Comparison of ENCODE assay signal across 13 cellular contexts in genomic region chr2:109694190-109694589, GRCh38.
DNase-seq lines count a peak whose midpoint lies in the region; ATAC-seq and TF ChIP-seq lines count a peak whose summit lies in the region.
"Had no signal": no experiment of that assay in that cellular context is flagged by ENCODE, and none has a peak within 500 bp of the region (broad histone marks: within the 10 kb centered on the region; RNA-seq: fewer than 3 reads in every experiment).

No MANE protein-coding gene starts in this region.

- intact Hi-C loops in esophagus muscularis mucosa (cut with DNase I): loop anchor here (5.0 kb wide), 1 partner anchor 82 kb away; the partner anchor contains the start of genes SEPTIN10 and SOWAHC
- intact Hi-C loops in CD8-positive, alpha-beta T cell (cut with DNase I, micrococcal nuclease): no loop called here

- H3K9ac ChIP-seq in SK-N-SH (no peak overlapping the region), neural progenitor cell (no peak overlapping the region)

- no peak overlapping the region for H3K4me3 ChIP-seq in SK-N-SH (ENCODE audit: low read depth in 2 of 2, low read length in 1 of 2)
- no peak overlapping the region for H3K4me3 ChIP-seq in esophagus muscularis mucosa
- no peak overlapping the region for H3K4me3 ChIP-seq in neural progenitor cell
- H3K4me3 ChIP-seq in CD8-positive, alpha-beta T cell (ENCODE audit: low read depth, low read length): no peak overlapping the region

- H3K9me3 ChIP-seq in SK-N-SH: no peaks in the 10 kb centered on the region
- no peaks in the 10 kb centered on the region for H3K9me3 ChIP-seq in esophagus muscularis mucosa
- no peaks in the 10 kb centered on the region for H3K9me3 ChIP-seq in neural progenitor cell (ENCODE audit: low read depth)
- no peaks in the 10 kb centered on the region for H3K9me3 ChIP-seq in CD8-positive, alpha-beta T cell (ENCODE audit: low read length)

- peaks cover 7% of the 10 kb centered on the region for H3K9me3 Mint-ChIP-seq in neural progenitor cell
- no peaks in the 10 kb centered on the region for H3K9me3 Mint-ChIP-seq in CD8-positive, alpha-beta T cell
- H3K9me3 Mint-ChIP-seq: naive thymus-derived CD8-positive, alpha-beta T cell had no signal

- H3K27me3 Mint-ChIP-seq in neural progenitor cell (ENCODE audit: insufficient read depth, low read depth): peaks cover 12% of the 10 kb centered on the region
- H3K27me3 Mint-ChIP-seq in CD8-positive, alpha-beta T cell (ENCODE audit: low read depth): peaks cover 2% of the 10 kb centered on the region

- H3K4me2 ChIP-seq in SK-N-SH (no peak overlapping the region), neural progenitor cell (no peak overlapping the region)

- H3K4me3 Mint-ChIP-seq in neural progenitor cell: no peak overlapping the region
- no peak overlapping the region for H3K4me3 Mint-ChIP-seq in CD8-positive, alpha-beta T cell
- H3K4me3 Mint-ChIP-seq: naive thymus-derived CD8-positive, alpha-beta T cell had no signal

- H3K27ac ChIP-seq in SK-N-SH (ENCODE audit: low read depth in 2 of 2, low read length in 1 of 2): no peak overlapping the region
- H3K27ac ChIP-seq in esophagus muscularis mucosa (replicated peaks in 1 of 4): peak overlapping the region; percentile 85 to 90 (median 87)
- H3K27ac ChIP-seq in neural progenitor cell: no peak overlapping the region
- no peak overlapping the region for H3K27ac ChIP-seq in CD8-positive, alpha-beta T cell (ENCODE audit: low read depth, low read length)

- H2AFZ ChIP-seq in SK-N-SH (ENCODE audit: low read depth) (no peak overlapping the region), neural progenitor cell (replicated peaks) (peak overlapping the region; percentile 39)

- H3F3A ChIP-seq in SK-N-SH (replicated peaks; ENCODE audit: insufficient read depth) (no peaks in the 10 kb centered on the region), neural progenitor cell (ENCODE audit: low read depth) (no peaks in the 10 kb centered on the region)

- TF ChIP-seq RAD21 in SK-N-SH (IDR thresholded peaks at IDR 0.05; ENCODE audit: low read length): no peak

- WGBS in SK-N-SH (ENCODE audit: low lambda C conversion rate): 26% methylated on average over 2 of the region's 2 CpGs
- WGBS in esophagus muscularis mucosa: 35% methylated on average over 2 of the region's 2 CpGs

- peaks cover 49% of the 10 kb centered on the region for H3K4me1 Mint-ChIP-seq in neural progenitor cell
- H3K4me1 Mint-ChIP-seq in CD8-positive, alpha-beta T cell (ENCODE audit: low read depth): no peaks in the 10 kb centered on the region
- H3K4me1 Mint-ChIP-seq: naive thymus-derived CD8-positive, alpha-beta T cell had no signal

- TF ChIP-seq CTCF in SK-N-SH (IDR thresholded peaks at IDR 0.05) (no peak), esophagus muscularis mucosa (IDR thresholded peaks at IDR 0.05) (no peak), neural progenitor cell (IDR thresholded peaks at IDR 0.05) (no peak)
- TF ChIP-seq CTCF in CD8-positive, alpha-beta T cell (IDR thresholded peaks at IDR 0.05): no peak

- H3K27ac Mint-ChIP-seq in neural progenitor cell: peak overlapping the region; percentile 87
- H3K27ac Mint-ChIP-seq in CD8-positive, alpha-beta T cell: no peak overlapping the region
- H3K27ac Mint-ChIP-seq: naive thymus-derived CD8-positive, alpha-beta T cell had no signal

- no peak for TF ChIP-seq POLR2A in esophagus muscularis mucosa (IDR thresholded peaks at IDR 0.05; ENCODE audit: low read depth)

- H3K79me2 ChIP-seq in SK-N-SH (ENCODE audit: insufficient read depth) (no peaks in the 10 kb centered on the region), neural progenitor cell (ENCODE audit: low read depth) (no peaks in the 10 kb centered on the region)

- H3K4me1 ChIP-seq in SK-N-SH (ENCODE audit: control insufficient read depth in 1 of 2, insufficient read depth in 2 of 2, low read depth in 1 of 2, low read length in 1 of 2) (no peaks in the 10 kb centered on the region; a peak in 2 of 4 replicates), esophagus muscularis mucosa (peaks cover 50 to 72% (median 69%) of the 10 kb centered on the region in 4 donors), neural progenitor cell (peaks cover 9% of the 10 kb centered on the region)
- no peaks in the 10 kb centered on the region for H3K4me1 ChIP-seq in CD8-positive, alpha-beta T cell (ENCODE audit: insufficient read depth, low read length)

- H3K36me3 ChIP-seq in SK-N-SH (replicated peaks in 1 of 2; ENCODE audit: control insufficient read depth in 1 of 2, insufficient read depth in 2 of 2, low read length in 1 of 2): no peaks in the 10 kb centered on the region
- no peaks in the 10 kb centered on the region for H3K36me3 ChIP-seq in esophagus muscularis mucosa
- no peaks in the 10 kb centered on the region for H3K36me3 ChIP-seq in neural progenitor cell
- H3K36me3 ChIP-seq in CD8-positive, alpha-beta T cell (ENCODE audit: insufficient read depth, low read length): no peaks in the 10 kb centered on the region

- no peaks in the 10 kb centered on the region for H3K27me3 ChIP-seq in SK-N-SH (ENCODE audit: insufficient read depth)
- no peaks in the 10 kb centered on the region for H3K27me3 ChIP-seq in esophagus muscularis mucosa
- H3K27me3 ChIP-seq in neural progenitor cell: no peaks in the 10 kb centered on the region
- H3K27me3 ChIP-seq in CD8-positive, alpha-beta T cell (ENCODE audit: insufficient read depth, low read length): no peaks in the 10 kb centered on the region

- no peaks in the 10 kb centered on the region for H3K9me2 ChIP-seq in SK-N-SH

- no peaks in the 10 kb centered on the region for H4K20me1 ChIP-seq in SK-N-SH (ENCODE audit: insufficient read depth)
- no peaks in the 10 kb centered on the region for H4K20me1 ChIP-seq in neural progenitor cell (ENCODE audit: low read depth)

- POLR2A ChIA-PET in SK-N-SH (lab: Yijun Ruan, JAX): no interaction called here
- POLR2A ChIA-PET in CD8-positive, alpha-beta T cell (lab: Charles Lee): no interaction called here

- DNase-seq in EL: peak; percentile 45
- DNase-seq in SK-N-SH: no peak
- no peak for DNase-seq in esophagus muscularis mucosa (ENCODE audit: extremely low spot score)
- DNase-seq in neural progenitor cell (ENCODE audit: low spot score): no peak
- no peak for DNase-seq in NCI-H1436 treated with DMSO at 0.1 percent for 48 hours (lab: John Stamatoyannopoulos, UW)
- no peak for DNase-seq in NCI-H146 treated with DMSO at 0.1 percent for 48 hours (lab: John Stamatoyannopoulos, UW; ENCODE audit: unreplicated experiment)
- no peak for DNase-seq in CD8-positive, alpha-beta T cell
- no peak for DNase-seq in germinal center (ENCODE audit: low spot score)
- DNase-seq: activated CD4-positive, alpha-beta T cell treated with anti-CD3 and anti-CD28 coated beads, Interleukin-2, amount 50 U/mL, for 48 hours; activated gamma-delta T cell; cerebellar nuclear complex; naive thymus-derived CD8-positive, alpha-beta T cell; stimulated activated CD4-positive, alpha-beta T cell treated with anti-CD3 and anti-CD28 coated beads, Interleukin-12 subunit alpha, Interleukin-12 subunit beta, amount 100 ng/mL, for 4 hours had no signal

- CTCF ChIA-PET in SK-N-SH (lab: Yijun Ruan, JAX): no interaction called here
- CTCF ChIA-PET in CD8-positive, alpha-beta T cell (lab: Charles Lee): no interaction called here

- ATAC-seq in CD8-positive, alpha-beta T cell: no peak
- ATAC-seq: naive thymus-derived CD8-positive, alpha-beta T cell had no signal

- H3K36me3 Mint-ChIP-seq in neural progenitor cell: peaks cover 2% of the 10 kb centered on the region
- H3K36me3 Mint-ChIP-seq in CD8-positive, alpha-beta T cell: no peaks in the 10 kb centered on the region
- H3K36me3 Mint-ChIP-seq: naive thymus-derived CD8-positive, alpha-beta T cell had no signal

- no peak for TF ChIP-seq EP300 in SK-N-SH (IDR thresholded peaks at IDR 0.05; ENCODE audit: borderline replicate concordance in 1 of 2, low read depth in 1 of 2, low read length in 1 of 2)
- TF ChIP-seq EP300 in esophagus muscularis mucosa (IDR thresholded peaks at IDR 0.05): no peak

TF ChIP-seq in SK-N-SH, 30 proteins besides CTCF, POLR2A, EP300 and RAD21:
- TF ChIP-seq TCF12 (IDR thresholded peaks at IDR 0.05): 0 out of 2 replicates have a peak, but pooled peaks have one; percentile 9
- no peak for TF ChIP-seq GATA2 (CRISPR knock-in tag; IDR thresholded peaks at IDR 0.05)
- 0 out of 2 replicates have a peak, but pooled peaks have one; percentile 13 for TF ChIP-seq JUND (IDR thresholded peaks at IDR 0.05)

Comparison
In these comparisons a context has a peak if more than half of its experiments do, and no peak if none do; other contexts are left out.
1. H3K27ac ChIP-seq: peak in esophagus muscularis mucosa (4 of 4); none in SK-N-SH (0 of 2), neural progenitor cell (single experiment) and CD8-positive, alpha-beta T cell (single experiment).